In genomic region chr22:28907311-28908008, GRCh38 we compare ENCODE assay signal across 9 cellular contexts. TPM values are rescaled to one million over a fixed set of nuclear protein-coding genes. Genes with fewer than 3 reads are reported as not detected.
DNase-seq lines count a peak whose midpoint lies in the region; ATAC-seq and TF ChIP-seq lines count a peak whose summit lies in the region.
"Had no signal": no experiment of that assay in that cellular context is flagged by ENCODE, and none has a peak within 500 bp of the region (broad histone marks: within the 10 kb centered on the region; RNA-seq: fewer than 3 reads in every experiment).

No MANE protein-coding gene starts in this region.

- H3K9me3 ChIP-seq in tibial artery (no peaks in the 10 kb centered on the region), endodermal cell (ENCODE audit: control insufficient read depth, low read length) (no peaks in the 10 kb centered on the region)
- H3K9me3 ChIP-seq: SJSA1 had no signal

- H3K9ac ChIP-seq in endodermal cell (ENCODE audit: extremely low read depth, low read length, poor library complexity, severe bottlenecking) = no peak overlapping the region

- H3K27ac ChIP-seq in tibial artery = no peak overlapping the region
- no peak overlapping the region for H3K27ac ChIP-seq in endodermal cell (ENCODE audit: low read depth, low read length)
- H3K27ac ChIP-seq: SJSA1 had no signal

- H3K36me3 ChIP-seq in H7 (replicated peaks; ENCODE audit: control insufficient read depth, insufficient read depth, low read length) (no peaks in the 10 kb centered on the region), tibial artery (no peaks in the 10 kb centered on the region), endodermal cell (ENCODE audit: control insufficient read depth, insufficient read depth, low read length) (no peaks in the 10 kb centered on the region)
- H3K36me3 ChIP-seq: SJSA1 had no signal

- H3K9me3 Mint-ChIP-seq in endodermal cell = no peaks in the 10 kb centered on the region

- no peak for TF ChIP-seq CTCF in tibial artery (IDR thresholded peaks at IDR 0.05)
- TF ChIP-seq CTCF in endodermal cell (conservative IDR thresholded peaks at IDR 0.05) = no peak

- H3K4me1 ChIP-seq in tibial artery = peaks cover 0 to 89% (median 63%) of the 10 kb centered on the region in 4 donors
- peaks cover 36% of the 10 kb centered on the region for H3K4me1 ChIP-seq in endodermal cell (ENCODE audit: control insufficient read depth, insufficient read depth, low read length)

- H3K4me1 Mint-ChIP-seq in endodermal cell = peaks cover 62% of the 10 kb centered on the region

- no peaks in the 10 kb centered on the region for H3K27me3 ChIP-seq in H7 (ENCODE audit: control insufficient read depth, insufficient read depth, low read length)
- H3K27me3 ChIP-seq in tibial artery = no peaks in the 10 kb centered on the region
- H3K27me3 ChIP-seq in endodermal cell (ENCODE audit: control insufficient read depth, insufficient read depth, low read length, poor library complexity, severe bottlenecking) = no peaks in the 10 kb centered on the region
- H3K27me3 ChIP-seq: SJSA1 had no signal

- ATAC-seq in GM18502 (IDR thresholded peaks at IDR 0.05; ENCODE audit: poor library complexity, unreplicated experiment) = peak; percentile 70
- ATAC-seq in GM21723 (IDR thresholded peaks at IDR 0.05; ENCODE audit: unreplicated experiment) = peak; percentile 73
- no peak for ATAC-seq in GM19455 (IDR thresholded peaks at IDR 0.05; ENCODE audit: unreplicated experiment)

- H3K36me3 Mint-ChIP-seq in endodermal cell (ENCODE audit: low read depth) = peaks cover 3% of the 10 kb centered on the region

- H3K4me3 Mint-ChIP-seq in endodermal cell = no peak overlapping the region

- intact Hi-C loops in tibial artery (cut with DNase I; ENCODE audit: low total_unique reads) = no loop called here

- DNase-seq in RPMI7951 (ENCODE audit: low read depth) (peak; percentile 20), renal cortical epithelial cell (ENCODE audit: low read depth) (peak; percentile 78), H7 (no peak), tibial artery (no peak), endodermal cell (no peak)

- H3K4me3 ChIP-seq in H7 (ENCODE audit: insufficient read depth, low read depth, low read length) = no peak overlapping the region
- H3K4me3 ChIP-seq in tibial artery = no peak overlapping the region
- no peak overlapping the region for H3K4me3 ChIP-seq in endodermal cell (ENCODE audit: low read length)
- H3K4me3 ChIP-seq: SJSA1 had no signal

- H3K27ac Mint-ChIP-seq in endodermal cell = no peak overlapping the region

- WGBS in endodermal cell (ENCODE audit: insufficient coverage in 1 of 2, insufficient read length in 1 of 2), 2 experiments = 91 to 93% methylated on average over 2 to 5 of the region's 5 CpGs

- H3K27me3 Mint-ChIP-seq in endodermal cell (ENCODE audit: insufficient read depth) = no peaks in the 10 kb centered on the region

RNA-seq across cellular contexts. Expression of gene ZNRF3, which starts 24.1 kb away (rescaled TPM):
- total RNA-seq in RPMI7951 (2014; rRNA removed; shearing (Covaris generic)) = 2.3 and 2.7 TPM in 2 replicates
- total RNA-seq in renal cortical epithelial cell (6.1 and 26.9 TPM in 2 replicates), endodermal cell (10 to 100 TPM; 15.8 to 19.8 TPM)
- 22.1 and 27.7 TPM in 2 replicates for total RNA-seq in H7 (2014; rRNA removed; shearing (Covaris generic))
- 35.8 TPM for polyA plus RNA-seq in endodermal cell (2013, experiment 1 of 2)
- polyA plus RNA-seq in endodermal cell (2013, experiment 2 of 2) = 29.9 TPM

Comparison
In these comparisons a context has a peak if more than half of its experiments do, and no peak if none do; other contexts are left out.
1. DNase-seq: peak in RPMI7951 (single experiment) and renal cortical epithelial cell (single experiment); none in H7 (single experiment), tibial artery (0 of 2) and endodermal cell (single experiment).